8 cellular contexts compared by ENCODE assay signal in the genomic region with DNA sequence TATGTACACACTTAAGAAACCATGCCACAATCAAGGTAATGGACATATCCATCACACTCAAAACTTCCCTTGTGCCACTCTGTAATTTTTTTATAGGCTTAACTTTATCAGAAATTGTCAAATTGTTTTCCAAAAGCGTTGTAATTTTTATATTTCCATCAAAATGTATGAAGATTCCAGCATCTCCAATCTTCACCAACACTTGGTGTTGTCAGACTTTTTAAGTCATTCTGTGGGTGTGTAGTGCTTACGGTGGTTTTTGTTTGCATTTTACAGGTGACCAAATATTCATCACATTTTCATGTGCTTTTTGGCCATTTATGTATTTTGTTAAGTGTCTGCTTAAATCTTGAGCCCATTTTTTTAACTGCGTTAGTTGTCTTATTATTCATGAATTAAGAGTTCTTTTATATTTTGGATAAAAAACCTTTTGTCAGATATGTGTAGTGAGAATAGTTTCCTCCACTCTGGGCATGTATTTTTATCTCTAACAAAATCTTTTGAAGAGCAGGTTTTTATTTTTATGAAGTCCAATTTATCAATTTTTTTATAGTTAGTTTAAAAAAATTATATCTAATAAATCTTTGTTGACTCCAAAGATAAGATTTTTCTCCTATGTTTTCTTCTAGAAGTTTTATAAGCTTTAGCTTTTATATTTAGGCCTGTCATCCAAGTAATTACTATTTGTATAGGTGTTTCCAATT.
"Had no signal": no experiment of that assay in that cellular context is flagged by ENCODE, and none has a peak within 500 bp of the region (broad histone marks: within the 10 kb centered on the region; RNA-seq: fewer than 3 reads in every experiment).

No MANE protein-coding gene starts in this region.

- H3K27ac ChIP-seq: GM23248, HL-60 had no signal

- DNase-seq: GM23248, GOT3, H7, KG1 had no signal

- H3K36me3 ChIP-seq: HAP-1 had no signal

- FAIRE-seq: HepG2 had no signal

- H2AFZ ChIP-seq: GM23248 had no signal

- ATAC-seq: HCT116, HepG2 had no signal

- H3K4me3 ChIP-seq: GM23248, HAP-1 had no signal

- H3K9ac ChIP-seq: GM23248 had no signal
